ENCODE assay signal across 25 cellular contexts in genomic region chr9:24738421-24738961, GRCh38.
"Had no signal": no experiment of that assay in that cellular context is flagged by ENCODE, and none has a peak within 500 bp of the region (broad histone marks: within the 10 kb centered on the region; RNA-seq: fewer than 3 reads in every experiment).

No MANE protein-coding gene starts in this region.

- H3K27me3 ChIP-seq: body of pancreas, breast epithelium, MG63, SJSA1 had no signal

- DNase-seq: activated CD4-positive, alpha-beta T cell treated with anti-CD3 and anti-CD28 coated beads for 36 hours; activated CD4-positive, alpha-beta T cell treated with anti-CD3 and anti-CD28 coated beads, Interleukin-2, amount 10 ng/mL, durations not matched to agents 7 days and 5 days; activated CD4-positive, alpha-beta T cell treated with anti-CD3 and anti-CD28 coated beads, Interleukin-2, amount 50 U/mL, for 48 hours; activated CD8-positive, alpha-beta T cell treated with anti-CD3 and anti-CD28 coated beads, Interleukin-2, amount 10 ng/mL, durations not matched to agents 7 days and 5 days; activated gamma-delta T cell; activated naive CD4-positive, alpha-beta T cell treated with Interleukin-2 at 50 U/mL for 16 hours; activated naive CD8-positive, alpha-beta T cell treated with anti-CD3 and anti-CD28 coated beads, Interleukin-2, amount 10 ng/mL, durations not matched to agents 7 days and 5 days; activated T-cell treated with anti-CD3 and anti-CD28 coated beads, Interleukin-2, amount 50 U/mL, for 24 hours; amygdala; body of pancreas; Kasumi-1; KG1; MG63; MV-4-11; NCI-H1092; NCI-H1436 treated with DMSO at 0.1 percent for 48 hours; NCI-H2029; NCI-H226; NCI-H524; SHP77 treated with DMSO at 0.1 percent for 48 hours; SK-N-SH had no signal

- H3K36me3 ChIP-seq: breast epithelium, MG63, SJSA1 had no signal

- H3K4me3 ChIP-seq: body of pancreas, breast epithelium, MG63, SJSA1 had no signal

- H3K9me3 ChIP-seq: body of pancreas, MG63, SJSA1, SK-N-SH had no signal

- H3K4me1 ChIP-seq: body of pancreas, breast epithelium, SJSA1 had no signal

- ATAC-seq: activated CD4-positive, alpha-beta T cell treated with anti-CD3 and anti-CD28 coated beads for 36 hours; activated CD4-positive, CD25-positive, alpha-beta regulatory T cell treated with anti-CD3 and anti-CD28 coated beads, Interleukin-2, amount 50 U/mL, for 24 hours; activated CD8-positive, alpha-beta T cell treated with anti-CD3 and anti-CD28 coated beads, Interleukin-2, amount 10 ng/mL, durations not matched to agents 7 days and 5 days; body of pancreas; Panc1 had no signal

- H3K27ac ChIP-seq: body of pancreas, breast epithelium, SJSA1 had no signal
